8 cellular contexts compared by ENCODE assay signal in genomic region chr15:84080778-84081084, GRCh38.
DNase-seq lines count a peak whose midpoint lies in the region; ATAC-seq and TF ChIP-seq lines count a peak whose summit lies in the region.
"Not testable (repeated sequence)": the region's sequence is repeated elsewhere in the genome, so short reads cannot be mapped to it uniquely, and the experiment has no call there.

No MANE protein-coding gene starts in this region.

- not testable (repeated sequence) for H3K4me1 ChIP-seq in CD4-positive, CD25-positive, alpha-beta regulatory T cell (ENCODE audit: control insufficient read depth, insufficient read depth, low read length, poor library complexity, severe bottlenecking)
- peaks cover 13% of the 10 kb centered on the region for H3K4me1 ChIP-seq in HEK293 (ENCODE audit: control insufficient read depth, insufficient read depth, low read length)

- H3K27ac ChIP-seq in CD4-positive, CD25-positive, alpha-beta regulatory T cell (ENCODE audit: insufficient read depth, low read length, poor library complexity, severe bottlenecking), result not testable (repeated sequence)
- H3K27ac ChIP-seq in HEK293 (ENCODE audit: extremely low read depth, low read depth, low read length), result peak overlapping the region; percentile 59; the same call in 1 of the 2 replicates

- H3K4me3 ChIP-seq in CD4-positive, CD25-positive, alpha-beta regulatory T cell (ENCODE audit: low read depth, low read length), result not testable (repeated sequence)
- peak overlapping the region; percentile 89 for H3K4me3 ChIP-seq in HEK293 (ENCODE audit: low read depth, low read length)
- H3K4me3 ChIP-seq in astrocyte of the cerebellum (ENCODE audit: low read depth, low read length), result peak overlapping the region; percentile 41

- peaks cover 20% of the 10 kb centered on the region for H3K27me3 ChIP-seq in CD4-positive, CD25-positive, alpha-beta regulatory T cell (ENCODE audit: control insufficient read depth, insufficient read depth, low read length)

- H3K9me3 ChIP-seq in CD4-positive, CD25-positive, alpha-beta regulatory T cell (ENCODE audit: control insufficient read depth in 2 of 2, low read length in 2 of 2); HEK293 (ENCODE audit: control insufficient read depth, insufficient read depth, low read depth, low read length): not testable (repeated sequence)

- H3K27me3 Mint-ChIP-seq in CD4-positive, CD25-positive, alpha-beta regulatory T cell, result peaks cover 52% of the 10 kb centered on the region
- H3K27me3 Mint-ChIP-seq in activated B cell treated with CpG ODN at 0.5 μM for 24 hours (peaks cover 51% of the 10 kb centered on the region), mesothelial cell of epicardium (ENCODE audit: low read depth) (peaks cover 95% of the 10 kb centered on the region)

- ATAC-seq in CD4-positive, CD25-positive, alpha-beta regulatory T cell (ENCODE audit: low read depth in 2 of 2); activated B cell treated with CpG ODN at 0.5 μM for 24 hours (ENCODE audit: low read depth): not testable (repeated sequence)
- ATAC-seq in stimulated activated effector memory CD8-positive, alpha-beta T cell treated with anti-CD3 and anti-CD28 coated beads, Interleukin-12 subunit alpha, Interleukin-12 subunit beta, amount 100 ng/mL, for 72 hours, result peak; percentile 45

- H3K9me3 Mint-ChIP-seq in CD4-positive, CD25-positive, alpha-beta regulatory T cell; activated B cell treated with CpG ODN at 0.5 μM for 24 hours; mesothelial cell of epicardium; stimulated activated effector memory CD8-positive, alpha-beta T cell treated with anti-CD3 and anti-CD28 coated beads, Interleukin-12 subunit alpha, Interleukin-12 subunit beta, amount 100 ng/mL, for 72 hours: not testable (repeated sequence)

- not testable (repeated sequence) for H3K36me3 Mint-ChIP-seq in CD4-positive, CD25-positive, alpha-beta regulatory T cell; activated B cell treated with CpG ODN at 0.5 μM for 24 hours (ENCODE audit: low read depth); mesothelial cell of epicardium; stimulated activated effector memory CD8-positive, alpha-beta T cell treated with anti-CD3 and anti-CD28 coated beads, Interleukin-12 subunit alpha, Interleukin-12 subunit beta, amount 100 ng/mL, for 72 hours

- H3K27ac Mint-ChIP-seq in CD4-positive, CD25-positive, alpha-beta regulatory T cell; activated B cell treated with CpG ODN at 0.5 μM for 24 hours; mesothelial cell of epicardium; stimulated activated effector memory CD8-positive, alpha-beta T cell treated with anti-CD3 and anti-CD28 coated beads, Interleukin-12 subunit alpha, Interleukin-12 subunit beta, amount 100 ng/mL, for 72 hours: not testable (repeated sequence)

- in situ Hi-C loops in astrocyte of the cerebellum (cut with HindIII; ENCODE audit: low sequenced_read_pairs), result not testable (repeated sequence)

- intact Hi-C loops in activated B cell treated with CpG ODN at 0.5 μM for 24 hours (cut with micrococcal nuclease), result not testable (repeated sequence)

- peak overlapping the region in 3 of 4 donors; percentile 77 to 84 (median 78) for H3K4me3 Mint-ChIP-seq in CD4-positive, CD25-positive, alpha-beta regulatory T cell
- H3K4me3 Mint-ChIP-seq in activated B cell treated with CpG ODN at 0.5 μM for 24 hours (peak overlapping the region; percentile 74), mesothelial cell of epicardium (peak overlapping the region; percentile 69)
- H3K4me3 Mint-ChIP-seq in stimulated activated effector memory CD8-positive, alpha-beta T cell treated with anti-CD3 and anti-CD28 coated beads, Interleukin-12 subunit alpha, Interleukin-12 subunit beta, amount 100 ng/mL, for 72 hours, result peak overlapping the region; percentile 71

- POLR2A ChIA-PET in HEK293 (lab: Yijun Ruan, JAX), result interaction anchor here (1.2 to 1.6 kb wide), 2 partner anchors 12 to 43 kb away, joined by 3 read pairs; no protein-coding TSS in a partner anchor
- POLR2A ChIA-PET in activated B cell treated with CpG ODN at 0.5 μM for 24 hours (lab: Charles Lee), result not testable (repeated sequence)

- not testable (repeated sequence) for H3K36me3 ChIP-seq in CD4-positive, CD25-positive, alpha-beta regulatory T cell (ENCODE audit: control insufficient read depth, insufficient read depth, low read length); HEK293 (ENCODE audit: control insufficient read depth in 2 of 2, insufficient read depth in 1 of 2, low read length in 2 of 2)

- TF ChIP-seq CTCF in HEK293 (tag by site-specific recombination; IDR thresholded peaks at IDR 0.05); activated B cell treated with CpG ODN at 0.5 μM for 24 hours (IDR thresholded peaks at IDR 0.05); astrocyte of the cerebellum (IDR thresholded peaks at IDR 0.05; ENCODE audit: low read depth, low read length, missing control alignments); mesothelial cell of epicardium (IDR thresholded peaks at IDR 0.05; ENCODE audit: unreplicated experiment): not testable (repeated sequence)

- DNase-seq in CD4-positive, CD25-positive, alpha-beta regulatory T cell; activated B cell treated with CpG ODN at 0.5 μM for 24 hours; astrocyte of the cerebellum (ENCODE audit: low read depth); mesothelial cell of epicardium (ENCODE audit: low spot score in 2 of 2, unreplicated experiment in 2 of 2); stimulated activated effector memory CD8-positive, alpha-beta T cell treated with anti-CD3 and anti-CD28 coated beads, Interleukin-12 subunit alpha, Interleukin-12 subunit beta, amount 100 ng/mL, for 72 hours (ENCODE audit: low spot score in 2 of 2): not testable (repeated sequence)
- DNase-seq in NCI-H146 (lab: John Stamatoyannopoulos, UW), result peak; percentile 27
- DNase-seq in fibroblast of the conjunctiva (ENCODE audit: low read depth), result peak; percentile 3

- peaks cover 0 to 14% (median 9%) of the 10 kb centered on the region in 4 donors for H3K4me1 Mint-ChIP-seq in CD4-positive, CD25-positive, alpha-beta regulatory T cell
- H3K4me1 Mint-ChIP-seq in activated B cell treated with CpG ODN at 0.5 μM for 24 hours (peaks cover 13% of the 10 kb centered on the region), mesothelial cell of epicardium (peaks cover 24% of the 10 kb centered on the region)
- peaks cover 13% of the 10 kb centered on the region for H3K4me1 Mint-ChIP-seq in stimulated activated effector memory CD8-positive, alpha-beta T cell treated with anti-CD3 and anti-CD28 coated beads, Interleukin-12 subunit alpha, Interleukin-12 subunit beta, amount 100 ng/mL, for 72 hours

- CTCF ChIA-PET in HEK293 (lab: Yijun Ruan, JAX); activated B cell treated with CpG ODN at 0.5 μM for 24 hours (lab: Charles Lee): not testable (repeated sequence)

TF ChIP-seq in HEK293, 187 proteins besides CTCF, POLR2A, EP300 and RAD21:
- 0 out of 2 replicates have a peak, but pooled peaks have one; percentile 20 for TF ChIP-seq ZBTB17 (tag by site-specific recombination; IDR thresholded peaks at IDR 0.05)
- TF ChIP-seq KLF17 (tag by site-specific recombination; IDR thresholded peaks at IDR 0.05), result 0 out of 2 replicates have a peak, but pooled peaks have one; percentile 7
- 0 out of 2 replicates have a peak, but pooled peaks have one; percentile 3 for TF ChIP-seq ZBTB48 (tag by site-specific recombination; IDR thresholded peaks at IDR 0.05)
TF ChIP-seq in HEK293: peak in this region for 3; not testable (repeated sequence) for 184.
